In genomic region chr4:185309770-185310169, GRCh38 we compare ENCODE assay signal across 11 cellular contexts.
A peak's percentile ranks its signal among the peaks of the same experiment; 100 is the strongest.
DNase-seq lines count a peak whose midpoint lies in the region; ATAC-seq and TF ChIP-seq lines count a peak whose summit lies in the region.
"Had no signal": no experiment of that assay in that cellular context is flagged by ENCODE, and none has a peak within 500 bp of the region (broad histone marks: within the 10 kb centered on the region; RNA-seq: fewer than 3 reads in every experiment).

No MANE protein-coding gene starts in this region.

- H3K36me3 ChIP-seq in OCI-LY3 (replicated peaks; ENCODE audit: low read depth, low read length) (peaks cover 2% of the 10 kb centered on the region), SJCRH30 (peaks cover 8% of the 10 kb centered on the region), Peyer's patch (peaks cover 0 to 28% (median 0%) of the 10 kb centered on the region in 3 donors)

- peak overlapping the region; percentile 47 for H3K4me3 ChIP-seq in OCI-LY3 (ENCODE audit: low read length)
- no peak overlapping the region for H3K4me3 ChIP-seq in SJCRH30
- no peak overlapping the region for H3K4me3 ChIP-seq in Peyer's patch
- H3K4me3 ChIP-seq: ascending aorta had no signal

- no peaks in the 10 kb centered on the region for H3K79me2 ChIP-seq in OCI-LY3 (ENCODE audit: low read length)

- H3K9me3 ChIP-seq in OCI-LY3 (ENCODE audit: insufficient read depth, low read length) (no peaks in the 10 kb centered on the region), SJCRH30 (replicated peaks) (no peaks in the 10 kb centered on the region), Peyer's patch (no peaks in the 10 kb centered on the region)
- H3K9me3 ChIP-seq: ascending aorta had no signal

- H2AFZ ChIP-seq in OCI-LY3 (ENCODE audit: low read depth, low read length) = no peak overlapping the region

- ATAC-seq in GM18517 (IDR thresholded peaks at IDR 0.05; ENCODE audit: unreplicated experiment) = peak; percentile 65
- peak; percentile 55 for ATAC-seq in GM21423 (IDR thresholded peaks at IDR 0.05; ENCODE audit: unreplicated experiment)
- ATAC-seq in HG03060 (IDR thresholded peaks at IDR 0.05; ENCODE audit: low read depth, unreplicated experiment) = peak; percentile 30
- ATAC-seq in activated CD4-positive, CD25-positive, alpha-beta regulatory T cell treated with anti-CD3 and anti-CD28 coated beads, Interleukin-2, amount 50 U/mL, for 24 hours = no peak
- ATAC-seq: CD8-positive, alpha-beta T cell; stimulated activated naive CD8-positive, alpha-beta T cell treated with anti-CD3 and anti-CD28 coated beads, Interleukin-15, amount 100 ng/mL, for 72 hours had no signal

- H3K9ac ChIP-seq in OCI-LY3 (ENCODE audit: low read length) = 0 out of 2 replicates have a peak overlapping the region, but pooled peaks have one; percentile 24

- no peak for TF ChIP-seq POLR2A in Peyer's patch (IDR thresholded peaks at IDR 0.05)

- H3K4me1 ChIP-seq in OCI-LY3 (ENCODE audit: low read length) (peaks cover 27% of the 10 kb centered on the region), SJCRH30 (no peaks in the 10 kb centered on the region), Peyer's patch (peaks cover 0 to 3% (median 0%) of the 10 kb centered on the region in 4 donors)
- H3K4me1 ChIP-seq: ascending aorta had no signal

- H4K20me1 ChIP-seq in OCI-LY3 (ENCODE audit: insufficient read depth, low read length) = no peaks in the 10 kb centered on the region

- peak overlapping the region; percentile 66 for H3K27ac ChIP-seq in OCI-LY3 (ENCODE audit: low read length)
- H3K27ac ChIP-seq in SJCRH30 = no peak overlapping the region
- no peak overlapping the region for H3K27ac ChIP-seq in Peyer's patch
- H3K27ac ChIP-seq: ascending aorta had no signal

- no peaks in the 10 kb centered on the region for H3K27me3 ChIP-seq in OCI-LY3 (ENCODE audit: low read depth, low read length)
- no peaks in the 10 kb centered on the region for H3K27me3 ChIP-seq in SJCRH30
- H3K27me3 ChIP-seq in Peyer's patch = no peaks in the 10 kb centered on the region
- H3K27me3 ChIP-seq: ascending aorta had no signal

- DNase-seq in AG08396 (ENCODE audit: low spot score) = no peak
- no peak for DNase-seq in SJCRH30
- DNase-seq in Peyer's patch = no peak
- DNase-seq: CD8-positive, alpha-beta T cell; stimulated activated naive CD8-positive, alpha-beta T cell treated with anti-CD3 and anti-CD28 coated beads, Interleukin-15, amount 100 ng/mL, for 72 hours had no signal

- H3K4me2 ChIP-seq in OCI-LY3 (ENCODE audit: low read length) = peak overlapping the region; percentile 68

- TF ChIP-seq CTCF in OCI-LY3 (IDR thresholded peaks at IDR 0.05; ENCODE audit: low read depth, low read length) = no peak
- TF ChIP-seq CTCF in Peyer's patch (IDR thresholded peaks at IDR 0.05) = no peak

Comparison
In these comparisons a context has a peak if more than half of its experiments do, and no peak if none do; other contexts are left out.
1. ATAC-seq: peak in GM18517 (single experiment), GM21423 (single experiment) and HG03060 (single experiment); none in activated CD4-positive, CD25-positive, alpha-beta regulatory T cell treated with anti-CD3 and anti-CD28 coated beads, Interleukin-2, amount 50 U/mL, for 24 hours (0 of 2).